In genomic region chr1:165536016-165536415, GRCh38 we compare ENCODE assay signal across 33 cellular contexts. TPM values are rescaled to one million over a fixed set of nuclear protein-coding genes. Genes with fewer than 3 reads are reported as not detected.
"Had no signal": no experiment of that assay in that cellular context is flagged by ENCODE, and none has a peak within 500 bp of the region (broad histone marks: within the 10 kb centered on the region; RNA-seq: fewer than 3 reads in every experiment).

No MANE protein-coding gene starts in this region.

- H3K4me1 ChIP-seq: neural progenitor cell, parathyroid adenoma, spleen, suprapubic skin, testis, transverse colon, vagina had no signal

- H3K27ac Mint-ChIP-seq: naive thymus-derived CD4-positive, alpha-beta T cell; natural killer cell; nephron; neural progenitor cell; progenitor cell of endocrine pancreas; stimulated activated naive CD8-positive, alpha-beta T cell treated with anti-CD3 and anti-CD28 coated beads, Interleukin-15, Interleukin-2, amounts not matched to agents 100 ng/mL and 50 ng/mL, for 24 hours; type B pancreatic cell had no signal

- H3K9me3 ChIP-seq: ovary, psoas muscle, right lobe of liver, spleen, suprapubic skin, testis, tibial artery, transverse colon, upper lobe of right lung, vagina had no signal

- ATAC-seq: naive thymus-derived CD4-positive, alpha-beta T cell; natural killer cell; psoas muscle; right cardiac atrium; right lobe of liver; upper lobe of right lung had no signal

- H3K36me3 ChIP-seq: neural progenitor cell, ovary, right lobe of liver, spleen, suprapubic skin, tibial artery, transverse colon, upper lobe of right lung, vagina had no signal

- H3K27me3 ChIP-seq: neural progenitor cell, ovary, right lobe of liver, suprapubic skin, testis, tibial artery, transverse colon, upper lobe of right lung, vagina had no signal

- H3K4me1 Mint-ChIP-seq: natural killer cell had no signal

- H3K4me3 ChIP-seq: neural progenitor cell, ovary, psoas muscle, right lobe of liver, skin epidermis, smooth muscle cell, spleen, suprapubic skin, testis, tibial artery, transverse colon, upper lobe of right lung, vagina had no signal

- H3K4me3 Mint-ChIP-seq: naive thymus-derived CD4-positive, alpha-beta T cell; natural killer cell; nephron; neural progenitor cell; stimulated activated naive CD8-positive, alpha-beta T cell treated with anti-CD3 and anti-CD28 coated beads, Interleukin-15, Interleukin-2, amounts not matched to agents 100 ng/mL and 50 ng/mL, for 24 hours; type B pancreatic cell had no signal

- H3K27ac ChIP-seq: neural progenitor cell, ovary, parathyroid adenoma, psoas muscle, right lobe of liver, skin epidermis, spleen, suprapubic skin, testis, tibial artery, transverse colon, upper lobe of right lung, vagina had no signal

- H3K9me3 Mint-ChIP-seq: naive thymus-derived CD4-positive, alpha-beta T cell; natural killer cell; nephron; neural progenitor cell; stimulated activated naive CD8-positive, alpha-beta T cell treated with anti-CD3 and anti-CD28 coated beads, Interleukin-15, Interleukin-2, amounts not matched to agents 100 ng/mL and 50 ng/mL, for 24 hours; type B pancreatic cell had no signal

- H3K36me3 Mint-ChIP-seq: naive thymus-derived CD4-positive, alpha-beta T cell; natural killer cell; neural progenitor cell; type B pancreatic cell had no signal

- DNase-seq: naive thymus-derived CD4-positive, alpha-beta T cell; natural killer cell; occipital lobe; ovary; posterior cingulate gyrus; psoas muscle; right cardiac atrium; right lobe of liver; spleen; stimulated activated CD4-positive, alpha-beta T cell treated with anti-CD3 and anti-CD28 coated beads, Interleukin-12 subunit alpha, Interleukin-12 subunit beta, amount 100 ng/mL, for 4 hours; stimulated activated CD4-positive, alpha-beta T cell treated with anti-CD3 and anti-CD28 coated beads, Interleukin-1b, Interleukin-23, amount 100 ng/mL, for 48 hours; stimulated activated CD4-positive, alpha-beta T cell treated with anti-CD3 and anti-CD28 coated beads, Interleukin-4, amount 100 ng/mL, for 1 hour; stimulated activated CD4-positive, alpha-beta T cell treated with anti-CD3 and anti-CD28 coated beads, Interleukin-4, amount 100 ng/mL, for 4 hours; stimulated activated CD8-positive, alpha-beta memory T cell treated with anti-CD3 and anti-CD28 coated beads, Interleukin-4, amount 100 ng/mL, for 48 hours; stimulated activated naive CD4-positive, alpha-beta T cell; substantia nigra; testis; tibial artery; transverse colon; upper lobe of right lung had no signal

RNA-seq across cellular contexts. Expression of gene LRRC52, which starts 7.8 kb away (rescaled TPM):
- total RNA-seq: naive thymus-derived CD4-positive, alpha-beta T cell; natural killer cell; occipital lobe; osteoblast; ovary; progenitor cell of endocrine pancreas; psoas muscle; renal cortical epithelial cell; right cardiac atrium; right lobe of liver; smooth muscle cell; spleen; suprapubic skin; transverse colon; urinary bladder; vagina had no signal
